ENCODE assay signal across 8 cellular contexts in the genomic region with DNA sequence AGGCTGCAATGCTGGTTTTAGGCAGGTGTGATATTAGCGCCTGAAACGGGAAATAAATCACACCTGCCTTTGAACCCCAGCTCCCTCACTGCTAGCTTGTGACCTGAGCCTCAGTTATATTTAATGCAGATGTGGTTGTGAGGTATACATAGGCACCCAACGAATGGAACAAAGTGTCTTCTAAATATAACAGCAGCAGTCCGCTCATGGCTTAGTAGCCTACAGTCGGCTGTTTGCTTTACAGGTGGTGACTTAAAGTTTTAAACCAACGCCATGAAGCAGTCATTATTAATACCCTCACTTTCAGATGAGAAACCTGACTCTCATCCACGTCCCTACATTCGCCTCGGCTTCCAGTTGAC. TPM values are rescaled to one million over a fixed set of nuclear protein-coding genes. Genes with fewer than 3 reads are reported as not detected.
A peak's percentile ranks its signal among the peaks of the same experiment; 100 is the strongest.
DNase-seq lines count a peak whose midpoint lies in the region; ATAC-seq and TF ChIP-seq lines count a peak whose summit lies in the region.

No MANE protein-coding gene starts in this region.

- DNase-seq in WERI-Rb-1 (no peak), Right ventricle myocardium superior (no peak), psoas muscle (no peak)
- DNase-seq in activated CD8-positive, alpha-beta memory T cell treated with anti-CD3 and anti-CD28 coated beads for 24 hours: no peak

- intact Hi-C loops in Right ventricle myocardium superior (cut with DNase I): no loop called here
- intact Hi-C loops in psoas muscle (cut with DNase I): loop anchor here (5.0 to 10.0 kb wide), 3 partner anchors 76 to 741 kb away; partner anchors contain the start of gene ZNF510 (in 1 of the 2)

- ATAC-seq in GM18870 (IDR thresholded peaks at IDR 0.05; ENCODE audit: unreplicated experiment) (peak; percentile 16), HG03159 (IDR thresholded peaks at IDR 0.05; ENCODE audit: unreplicated experiment) (peak; percentile 29), Right ventricle myocardium superior (ENCODE audit: poor library complexity) (peak; percentile 32), psoas muscle (peak; percentile 8 to 49 (median 44)), GM21381 (IDR thresholded peaks at IDR 0.05; ENCODE audit: unreplicated experiment) (no peak)

- peak overlapping the region; percentile 91 for H3K4me3 ChIP-seq in WERI-Rb-1 (ENCODE audit: low read depth, low read length)
- H3K4me3 ChIP-seq in psoas muscle: peak overlapping the region; percentile 81

- WGBS in psoas muscle, 3 donors: 0 to 2% (median 1%) methylated on average over 9 of the region's 9 CpGs

- H3K9me3 ChIP-seq in WERI-Rb-1 (ENCODE audit: severe bottlenecking) (no peaks in the 10 kb centered on the region), psoas muscle (no peaks in the 10 kb centered on the region)

- H3K27me3 ChIP-seq in WERI-Rb-1 (ENCODE audit: insufficient read depth, low read depth, severe bottlenecking) (no peaks in the 10 kb centered on the region), psoas muscle (ENCODE audit: insufficient read depth in 3 of 3, low read length in 2 of 3) (no peaks in the 10 kb centered on the region)

- peaks cover 12% of the 10 kb centered on the region for H3K4me1 ChIP-seq in psoas muscle

- H3K36me3 ChIP-seq in WERI-Rb-1: peaks cover 8% of the 10 kb centered on the region
- no peaks in the 10 kb centered on the region for H3K36me3 ChIP-seq in psoas muscle (ENCODE audit: insufficient read depth in 1 of 2, low read depth in 1 of 2)

- H3K27ac ChIP-seq in 22Rv1 (peak overlapping the region; percentile 57), WERI-Rb-1 (peak overlapping the region; percentile 75), psoas muscle (peak overlapping the region; percentile 86)

- no peak for TF ChIP-seq CTCF in 22Rv1 (IDR thresholded peaks at IDR 0.05)
- no peak for TF ChIP-seq CTCF in WERI-Rb-1 (IDR thresholded peaks at IDR 0.05; ENCODE audit: low read depth, low read length)
- TF ChIP-seq CTCF in psoas muscle (IDR thresholded peaks at IDR 0.05): no peak

RNA-seq across cellular contexts. Expression of gene ZNF782, which starts 0.6 kb away (rescaled TPM):
- total RNA-seq in Right ventricle myocardium superior (3.6 TPM), psoas muscle (1 to 10 TPM; 2.8 to 7.0 (median 3.5) TPM)
- polyA plus RNA-seq in psoas muscle: 1 to 10 TPM in 2 of 3 donors, under 1 TPM in 1; 0.94 to 2.7 (median 2.1) TPM
